Comparison of ENCODE assay signal across 14 cellular contexts in genomic region chr1:103327054-103327719, GRCh38.
"Had no signal": no experiment of that assay in that cellular context is flagged by ENCODE, and none has a peak within 500 bp of the region (broad histone marks: within the 10 kb centered on the region; RNA-seq: fewer than 3 reads in every experiment).

No MANE protein-coding gene starts in this region.

- DNase-seq: activated CD4-positive, alpha-beta T cell treated with anti-CD3 and anti-CD28 coated beads, Interleukin-2, amount 50 U/mL, for 4 hours; activated gamma-delta T cell treated with Interleukin-2 at 50 U/mL for 16 hours; amniotic stem cell; effector CD4-positive, alpha-beta T cell; left lung; retina; stimulated activated CD4-positive, alpha-beta T cell treated with anti-CD3 and anti-CD28 coated beads, Interleukin-1b, Interleukin-23, amount 100 ng/mL, for 48 hours; stimulated activated naive CD4-positive, alpha-beta T cell treated with Interleukin-2 at 50 U/mL for 16 hours; substantia nigra; tibial artery had no signal

- H3K27ac ChIP-seq: left lung, tibial artery had no signal

- ATAC-seq: left lung; natural killer cell treated with Interleukin-12 subunit alpha and Interleukin-12 subunit beta and Interleukin-15 and Interleukin-18, amount 100 ng/mL, for 72 hours had no signal

- H3K36me3 ChIP-seq: left lung, tibial artery had no signal

- H3K27me3 ChIP-seq: left lung, tibial artery had no signal

- H3K4me3 Mint-ChIP-seq: activated naive CD8-positive, alpha-beta T cell; activated T-helper 1 cell treated with anti-CD3 and anti-CD28 coated beads, Interleukin-12 subunit alpha, Interleukin-12 subunit beta, Interleukin-2, Interleukin-4 antibody, amounts not matched to agents 30 ng/mL and 10 ng/mL and 1 ng/mL, durations not matched to agents 14 hours and 24 hours and 36 hours; mesothelial cell of epicardium; natural killer cell treated with Interleukin-12 subunit alpha and Interleukin-12 subunit beta and Interleukin-15 and Interleukin-18, amount 100 ng/mL, for 72 hours had no signal

- H3K4me1 Mint-ChIP-seq: mesothelial cell of epicardium had no signal

- H3K27ac Mint-ChIP-seq: activated naive CD8-positive, alpha-beta T cell; activated T-helper 1 cell treated with anti-CD3 and anti-CD28 coated beads, Interleukin-12 subunit alpha, Interleukin-12 subunit beta, Interleukin-2, Interleukin-4 antibody, amounts not matched to agents 30 ng/mL and 10 ng/mL and 1 ng/mL, durations not matched to agents 14 hours and 24 hours and 36 hours; mesothelial cell of epicardium; natural killer cell treated with Interleukin-12 subunit alpha and Interleukin-12 subunit beta and Interleukin-15 and Interleukin-18, amount 100 ng/mL, for 72 hours had no signal

- H3K4me1 ChIP-seq: left lung, tibial artery had no signal

- H3K27me3 Mint-ChIP-seq: activated naive CD8-positive, alpha-beta T cell; natural killer cell treated with Interleukin-12 subunit alpha and Interleukin-12 subunit beta and Interleukin-15 and Interleukin-18, amount 100 ng/mL, for 72 hours had no signal

- H3K36me3 Mint-ChIP-seq: activated naive CD8-positive, alpha-beta T cell; natural killer cell treated with Interleukin-12 subunit alpha and Interleukin-12 subunit beta and Interleukin-15 and Interleukin-18, amount 100 ng/mL, for 72 hours had no signal

- H3K4me3 ChIP-seq: left lung, tibial artery had no signal
